ENCODE assay signal across 27 cellular contexts in the genomic region with DNA sequence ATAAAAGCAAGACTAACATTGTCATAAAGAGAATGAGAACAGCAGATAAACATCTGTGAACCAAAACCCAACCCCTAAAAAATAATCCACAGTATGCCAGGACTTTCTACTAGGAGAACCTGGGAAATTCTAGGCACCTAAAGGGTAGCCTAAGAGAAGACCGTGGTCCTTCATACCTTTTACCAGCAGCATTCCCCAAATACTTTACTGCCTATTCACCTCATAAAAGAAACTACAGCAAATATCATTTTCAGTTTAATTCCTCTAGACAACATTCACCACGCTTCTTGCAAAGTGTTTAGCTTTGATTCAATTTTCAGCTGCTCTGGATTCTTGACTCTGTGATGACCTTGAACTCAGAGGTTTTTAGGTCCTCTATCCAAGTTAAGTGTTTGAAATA.
DNase-seq lines count a peak whose midpoint lies in the region; ATAC-seq, FAIRE-seq and TF ChIP-seq lines count a peak whose summit lies in the region.
"Had no signal": no experiment of that assay in that cellular context is flagged by ENCODE, and none has a peak within 500 bp of the region (broad histone marks: within the 10 kb centered on the region; RNA-seq: fewer than 3 reads in every experiment).

No MANE protein-coding gene starts in this region.

- H2AFZ ChIP-seq in astrocyte (ENCODE audit: low read depth, low read length) (no peak overlapping the region), smooth muscle cell (ENCODE audit: low read depth) (no peak overlapping the region)
- H2AFZ ChIP-seq: GM23248, PC-9 had no signal

- no peak for TF ChIP-seq POLR2A in GM18505 (IDR thresholded peaks at IDR 0.05; ENCODE audit: borderline replicate concordance, extremely low read depth, insufficient read depth, insufficient read length)

- no peak overlapping the region for H3K4me3 ChIP-seq in astrocyte (ENCODE audit: insufficient read depth, low read depth, low read length)
- H3K4me3 ChIP-seq in smooth muscle cell: no peak overlapping the region
- H3K4me3 ChIP-seq: GM23248, K562, MG63, PC-9 had no signal

- TF ChIP-seq CTCF in astrocyte (IDR thresholded peaks at IDR 0.05; ENCODE audit: insufficient read depth, low read depth, low read length) (no peak), smooth muscle cell (IDR thresholded peaks at IDR 0.05; ENCODE audit: borderline replicate concordance, insufficient read depth, poor library complexity, severe bottlenecking) (no peak), CD14-positive monocyte (IDR thresholded peaks at IDR 0.05) (no peak)

- H3K36me3 ChIP-seq in astrocyte (ENCODE audit: insufficient read depth, low read length): no peaks in the 10 kb centered on the region
- no peaks in the 10 kb centered on the region for H3K36me3 ChIP-seq in smooth muscle cell (ENCODE audit: low read depth)
- H3K36me3 ChIP-seq: BE2C, MG63 had no signal

- H3K27ac Mint-ChIP-seq in astrocyte (ENCODE audit: unreplicated experiment): peak overlapping the region; percentile 89
- no peak overlapping the region for H3K27ac Mint-ChIP-seq in CD14-positive monocyte
- H3K27ac Mint-ChIP-seq: T-helper 1 cell treated with Interleukin-12 subunit alpha and Interleukin-12 subunit beta and Interleukin-4 antibody, amounts not matched to agents 30 μg/mL and 1 μg/mL, for 36 hours had no signal

- peak; percentile 57 for DNase-seq in EL
- DNase-seq in M059J (ENCODE audit: low read depth): peak; percentile 61
- DNase-seq in astrocyte (ENCODE audit: low read depth): peak; percentile 36
- DNase-seq in smooth muscle cell (lab: John Stamatoyannopoulos, UW; ENCODE audit: unreplicated experiment): no peak
- DNase-seq in islet precursor cell: no peak
- DNase-seq in CD14-positive monocyte (ENCODE audit: low spot score): no peak
- DNase-seq: ACHN; BE2C; Calu3; DMS79 treated with DMSO at 0.1 percent for 48 hours; GM23248; H7; Kasumi-1; MG63; NCI-H2081; NCI-H2171; NCI-H345; NCI-H510A treated with DMSO at 0.1 percent for 48 hours; NK-92 treated with Interleukin-12 subunit alpha and Interleukin-12 subunit beta, amount 100 ng/mL, for 24 hours; PC-9; RPMI8226; SHP77; SW 1271 had no signal

- H3F3A ChIP-seq in smooth muscle cell (ENCODE audit: low read depth): no peaks in the 10 kb centered on the region

- no peaks in the 10 kb centered on the region for H3K9me3 ChIP-seq in astrocyte (ENCODE audit: insufficient read depth, low read depth, low read length)
- H3K9me3 ChIP-seq in smooth muscle cell (replicated peaks; ENCODE audit: low read depth): no peaks in the 10 kb centered on the region
- H3K9me3 ChIP-seq: BE2C, MG63 had no signal

- H3K4me1 ChIP-seq in astrocyte (ENCODE audit: insufficient read depth, low read length) (no peaks in the 10 kb centered on the region), smooth muscle cell (ENCODE audit: low read depth) (no peaks in the 10 kb centered on the region)
- H3K4me1 ChIP-seq: BE2C had no signal

- no peaks in the 10 kb centered on the region for H3K27me3 ChIP-seq in astrocyte (ENCODE audit: insufficient read depth, low read length)
- H3K27me3 ChIP-seq in smooth muscle cell (ENCODE audit: low read depth): no peaks in the 10 kb centered on the region
- H3K27me3 ChIP-seq: BE2C, MG63 had no signal

- no peaks in the 10 kb centered on the region for H3K79me2 ChIP-seq in astrocyte (ENCODE audit: insufficient read depth, low read length)
- no peaks in the 10 kb centered on the region for H3K79me2 ChIP-seq in smooth muscle cell (ENCODE audit: low read depth)

- H3K4me1 Mint-ChIP-seq in astrocyte (ENCODE audit: low read depth, unreplicated experiment) (peaks cover 28% of the 10 kb centered on the region), CD14-positive monocyte (no peaks in the 10 kb centered on the region)

- H3K4me3 Mint-ChIP-seq in astrocyte (ENCODE audit: unreplicated experiment) (no peak overlapping the region), CD14-positive monocyte (no peak overlapping the region)
- H3K4me3 Mint-ChIP-seq: T-helper 1 cell treated with Interleukin-12 subunit alpha and Interleukin-12 subunit beta and Interleukin-4 antibody, amounts not matched to agents 30 μg/mL and 1 μg/mL, for 36 hours had no signal

- no peaks in the 10 kb centered on the region for H3K27me3 Mint-ChIP-seq in astrocyte (ENCODE audit: low read depth, unreplicated experiment)
- H3K27me3 Mint-ChIP-seq in CD14-positive monocyte (ENCODE audit: low read depth in 3 of 3): peaks cover 0 to 2% (median 0%) of the 10 kb centered on the region in 3 donors

- H3K9ac ChIP-seq in astrocyte (ENCODE audit: low read length) (no peak overlapping the region), smooth muscle cell (ENCODE audit: low read depth) (no peak overlapping the region)
- H3K9ac ChIP-seq: GM23248 had no signal

- no peak for ATAC-seq in GM18505 (IDR thresholded peaks at IDR 0.05; ENCODE audit: unreplicated experiment)
- ATAC-seq: HepG2, K562 had no signal

- H3K27ac ChIP-seq in astrocyte (ENCODE audit: low read depth, low read length) (peak overlapping the region; percentile 24), smooth muscle cell (ENCODE audit: low read depth) (peak overlapping the region; percentile 49)
- H3K27ac ChIP-seq: GM23248, PC-9 had no signal

- no peak for FAIRE-seq in astrocyte (lab: Jason Lieb, UNC)
- FAIRE-seq: HepG2, K562 had no signal

- WGBS in smooth muscle cell (ENCODE audit: low lambda C conversion rate): 69% methylated on average over 2 of the region's 2 CpGs

- peak overlapping the region; percentile 4 for H3K4me2 ChIP-seq in astrocyte (ENCODE audit: low read length)
- no peak overlapping the region for H3K4me2 ChIP-seq in smooth muscle cell
- H3K4me2 ChIP-seq: PC-9 had no signal

- H3K36me3 Mint-ChIP-seq in astrocyte (ENCODE audit: low read depth, unreplicated experiment) (no peaks in the 10 kb centered on the region), CD14-positive monocyte (no peaks in the 10 kb centered on the region)

- H4K20me1 ChIP-seq in astrocyte (ENCODE audit: insufficient read depth, low read length) (no peaks in the 10 kb centered on the region), smooth muscle cell (ENCODE audit: low read depth) (no peaks in the 10 kb centered on the region)

- H3K9me3 Mint-ChIP-seq in astrocyte (ENCODE audit: unreplicated experiment) (no peaks in the 10 kb centered on the region), CD14-positive monocyte (peaks cover 0 to 6% (median 0%) of the 10 kb centered on the region in 7 donors)
- H3K9me3 Mint-ChIP-seq: T-helper 1 cell treated with Interleukin-12 subunit alpha and Interleukin-12 subunit beta and Interleukin-4 antibody, amounts not matched to agents 30 μg/mL and 1 μg/mL, for 36 hours had no signal

- intact Hi-C loops in CD14-positive monocyte (cut with micrococcal nuclease): no loop called here

Comparison
In these comparisons a context has a peak if more than half of its experiments do, and no peak if none do; other contexts are left out.
1. DNase-seq: peak in EL (single experiment), M059J (single experiment) and astrocyte (single experiment); none in smooth muscle cell (single experiment), islet precursor cell (single experiment) and CD14-positive monocyte (single experiment).